Comparison of ENCODE assay signal across 14 cellular contexts in the genomic region with DNA sequence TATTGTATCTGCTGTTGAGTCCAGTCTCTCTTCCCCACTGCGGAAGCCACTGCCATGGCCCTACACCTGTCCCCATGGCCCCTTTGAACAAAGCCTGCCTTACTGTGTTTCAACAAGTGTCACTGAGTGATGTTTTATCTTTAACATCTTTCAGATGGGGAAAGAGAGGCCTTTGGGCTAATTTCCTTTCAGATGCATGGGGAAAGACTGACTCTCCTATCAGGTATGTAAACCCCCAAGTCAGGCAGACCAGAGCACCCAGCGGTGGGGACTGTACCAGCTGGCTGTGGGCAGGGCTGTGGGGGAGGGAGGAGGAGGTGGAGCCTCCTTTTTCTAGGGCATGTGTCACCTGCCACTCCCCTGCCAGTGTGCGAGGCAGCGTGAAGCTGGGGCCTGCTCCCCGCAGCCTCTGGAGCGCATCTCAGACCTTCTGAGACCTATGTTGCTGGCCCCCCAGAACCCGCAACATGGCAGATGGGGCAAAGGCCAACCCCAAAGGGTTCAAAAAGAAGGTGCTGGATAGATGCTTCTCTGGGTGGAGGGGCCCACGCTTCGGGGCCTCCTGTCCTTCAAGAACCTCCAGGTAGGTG. TPM values are rescaled to one million over a fixed set of nuclear protein-coding genes. Genes with fewer than 3 reads are reported as not detected.
"Had no signal": no experiment of that assay in that cellular context is flagged by ENCODE, and none has a peak within 500 bp of the region (broad histone marks: within the 10 kb centered on the region; RNA-seq: fewer than 3 reads in every experiment).

A gene with protein sequence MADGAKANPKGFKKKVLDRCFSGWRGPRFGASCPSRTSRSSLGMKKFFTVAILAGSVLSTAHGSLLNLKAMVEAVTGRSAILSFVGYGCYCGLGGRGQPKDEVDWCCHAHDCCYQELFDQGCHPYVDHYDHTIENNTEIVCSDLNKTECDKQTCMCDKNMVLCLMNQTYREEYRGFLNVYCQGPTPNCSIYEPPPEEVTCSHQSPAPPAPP (plus strand): TSS at position 363 of the 590 bp plus-strand sequence. CDS start 105 bp downstream, at position 468.

- DNase-seq: activated CD4-positive, alpha-beta T cell treated with anti-CD3 and anti-CD28 coated beads for 48 hours; activated naive CD8-positive, alpha-beta T cell treated with anti-CD3 and anti-CD28 coated beads, Interleukin-2, amount 10 ng/mL, durations not matched to agents 7 days and 5 days; activated T-cell treated with anti-CD3 and anti-CD28 coated beads, Interleukin-2, amount 50 U/mL, for 1 hour; mesendoderm; T-helper 1 cell; WERI-Rb-1 had no signal

- H3K9me3 ChIP-seq: ascending aorta, left lung, right atrium auricular region had no signal

- H3K27ac ChIP-seq: ascending aorta, dorsolateral prefrontal cortex, left lung, right atrium auricular region, SK-N-MC, WERI-Rb-1 had no signal

- H3K4me2 ChIP-seq: smooth muscle cell had no signal

- H3K4me3 ChIP-seq: ascending aorta, dorsolateral prefrontal cortex, left lung, right atrium auricular region, SK-N-MC, smooth muscle cell had no signal

- H3K36me3 ChIP-seq: ascending aorta, left lung, right atrium auricular region, WERI-Rb-1 had no signal

- H3K4me1 ChIP-seq: ascending aorta, left lung, right atrium auricular region had no signal

- H3K27me3 ChIP-seq: ascending aorta, left lung, right atrium auricular region had no signal

- ATAC-seq: left lung had no signal

RNA-seq across cellular contexts. Expression of the gene that starts here (rescaled TPM):
- total RNA-seq: activated naive CD8-positive, alpha-beta T cell treated with anti-CD3 and anti-CD28 coated beads, Interleukin-2, amount 10 ng/mL, durations not matched to agents 7 days and 5 days; ascending aorta; bronchial epithelial cell; left lung; right atrium auricular region; subcutaneous adipose tissue had no signal
